In genomic region chr12:104591272-104591940, GRCh38 we compare ENCODE assay signal across 22 cellular contexts.
DNase-seq lines count a peak whose midpoint lies in the region; ATAC-seq, FAIRE-seq and TF ChIP-seq lines count a peak whose summit lies in the region.
"Had no signal": no experiment of that assay in that cellular context is flagged by ENCODE, and none has a peak within 500 bp of the region (broad histone marks: within the 10 kb centered on the region; RNA-seq: fewer than 3 reads in every experiment).

No MANE protein-coding gene starts in this region.

- H3F3A ChIP-seq in DOHH2 (ENCODE audit: control insufficient read depth, insufficient read depth): no peaks in the 10 kb centered on the region

- 0 out of 2 replicates have a peak overlapping the region, but pooled peaks have one; percentile 15 for H3K4me2 ChIP-seq in DOHH2 (ENCODE audit: low read length)

- H3K36me3 ChIP-seq in DOHH2 (ENCODE audit: control insufficient read depth, low read length): no peaks in the 10 kb centered on the region
- H3K36me3 ChIP-seq: cardiac muscle cell, gastroesophageal sphincter, pancreas had no signal

- DNase-seq in LoVo (ENCODE audit: low spot score): peak; percentile 52
- peak; percentile 40 for DNase-seq in epithelial cell of esophagus (ENCODE audit: low read depth)
- DNase-seq in renal cortical epithelial cell (ENCODE audit: low read depth): peak; percentile 83
- DNase-seq in D721Med (ENCODE audit: insufficient read length, low spot score): no peak
- no peak for DNase-seq in hippocampal formation (lab: John Stamatoyannopoulos, UW)
- DNase-seq: activated CD4-positive, alpha-beta T cell treated with anti-CD3 and anti-CD28 coated beads for 1 hour; activated naive CD4-positive, alpha-beta T cell treated with anti-CD3 and anti-CD28 coated beads, Interleukin-2, amount 50 U/mL, for 16 hours; anterior cingulate cortex; EL; KBM-7; mucosa of descending colon; NCI-H1436; NCI-H2081 treated with DMSO at 0.1 percent for 48 hours; NCI-H226; NCI-H69; pancreas; stimulated activated CD4-positive, alpha-beta T cell treated with anti-CD3 and anti-CD28 coated beads, Interleukin-2, amount 100 ng/mL, for 48 hours had no signal

- H3K4me1 ChIP-seq in DOHH2 (ENCODE audit: control insufficient read depth, low read length): peaks cover 51% of the 10 kb centered on the region
- H3K4me1 ChIP-seq: pancreas had no signal

- H3K9me2 ChIP-seq in DOHH2 (replicated peaks; ENCODE audit: control insufficient read depth, low read length): no peaks in the 10 kb centered on the region

- H3K9me3 ChIP-seq in DOHH2 (ENCODE audit: control insufficient read depth, insufficient read depth, low read length): no peaks in the 10 kb centered on the region
- H3K9me3 ChIP-seq: gastroesophageal sphincter, mucosa of descending colon, pancreas had no signal

- H3K27me3 ChIP-seq in DOHH2 (ENCODE audit: control insufficient read depth, low read length): no peaks in the 10 kb centered on the region
- H3K27me3 ChIP-seq: cardiac muscle cell, gastroesophageal sphincter, pancreas had no signal

- TF ChIP-seq CTCF in DOHH2 (IDR thresholded peaks at IDR 0.05; ENCODE audit: low read depth, low read length, poor library complexity, severe bottlenecking): no peak
- no peak for TF ChIP-seq CTCF in epithelial cell of esophagus (IDR thresholded peaks at IDR 0.05; ENCODE audit: insufficient read depth, low read depth, low read length, missing control alignments)
- no peak for TF ChIP-seq CTCF in D721Med (IDR thresholded peaks at IDR 0.05; ENCODE audit: insufficient read depth, missing control alignments)

- H4K20me1 ChIP-seq in DOHH2 (ENCODE audit: control insufficient read depth, insufficient read depth, low read depth, low read length): no peaks in the 10 kb centered on the region

- H3K4me3 ChIP-seq in DOHH2 (ENCODE audit: low read length): no peak overlapping the region
- no peak overlapping the region for H3K4me3 ChIP-seq in epithelial cell of esophagus (ENCODE audit: low read length)
- H3K4me3 ChIP-seq: cardiac muscle cell, gastroesophageal sphincter, mucosa of descending colon, pancreas had no signal

- ATAC-seq in GM18517 (IDR thresholded peaks at IDR 0.05; ENCODE audit: unreplicated experiment): no peak
- ATAC-seq: gastroesophageal sphincter, mucosa of descending colon had no signal

- FAIRE-seq in D721Med (lab: Jason Lieb, UNC): no peak
- FAIRE-seq: GM12891, pancreas had no signal

- H3K79me2 ChIP-seq in DOHH2 (ENCODE audit: control insufficient read depth, low read length): no peaks in the 10 kb centered on the region

- no peak overlapping the region for H3K27ac ChIP-seq in DOHH2 (ENCODE audit: low read depth, low read length)
- H3K27ac ChIP-seq: cardiac muscle cell, gastroesophageal sphincter, pancreas had no signal

Comparison
In these comparisons a context has a peak if more than half of its experiments do, and no peak if none do; other contexts are left out.
1. DNase-seq: peak in LoVo (single experiment), epithelial cell of esophagus (single experiment) and renal cortical epithelial cell (single experiment); none in D721Med (single experiment) and hippocampal formation (0 of 2).